22 cellular contexts compared by ENCODE assay signal in the genomic region with DNA sequence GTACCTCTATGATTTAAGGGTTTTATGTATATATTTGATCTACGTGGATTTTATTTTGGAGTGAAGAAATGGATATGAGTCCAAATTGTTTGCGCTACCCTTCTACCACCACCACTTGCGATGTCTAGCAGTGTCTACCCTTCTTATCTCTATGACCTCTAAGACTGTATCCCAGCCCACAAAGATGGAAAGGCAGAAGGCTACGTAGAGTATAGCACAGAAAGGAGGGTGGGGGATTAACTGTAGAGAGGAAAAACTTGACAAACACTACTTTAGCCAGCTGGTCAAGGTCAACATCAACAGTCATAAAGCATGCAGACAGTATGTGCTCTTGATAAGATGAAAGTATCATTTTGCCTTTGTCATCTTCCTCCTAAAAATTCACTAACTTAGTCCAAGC.
"Had no signal": no experiment of that assay in that cellular context is flagged by ENCODE, and none has a peak within 500 bp of the region (broad histone marks: within the 10 kb centered on the region; RNA-seq: fewer than 3 reads in every experiment).

No MANE protein-coding gene starts in this region.

- DNase-seq: activated CD4-positive, alpha-beta memory T cell treated with anti-CD3 and anti-CD28 coated beads, Interleukin-2, amount 10 ng/mL, durations not matched to agents 7 days and 5 days; activated CD4-positive, alpha-beta T cell treated with anti-CD3 and anti-CD28 coated beads, Interleukin-2, amount 10 ng/mL, durations not matched to agents 24 days and 14 days; activated CD8-positive, alpha-beta memory T cell treated with anti-CD3 and anti-CD28 coated beads, Interleukin-2, amount 50 U/mL, for 48 hours; activated T-cell treated with anti-CD3 and anti-CD28 coated beads, Interleukin-2, amount 50 U/mL, for 24 hours; anterior cingulate cortex; effector CD8-positive, alpha-beta T cell; gastrocnemius medialis; glutamatergic neuron; islet precursor cell; midbrain; naive thymus-derived CD4-positive, alpha-beta T cell; ovary; right lobe of liver; stimulated activated CD4-positive, alpha-beta T cell treated with anti-CD3 and anti-CD28 coated beads, Interleukin-2, amount 100 ng/mL, for 48 hours; stimulated activated naive CD8-positive, alpha-beta T cell treated with anti-CD3 and anti-CD28 coated beads, Interleukin-15, Interleukin-2, amounts not matched to agents 100 U/mL and 50 U/mL, for 24 hours; T-helper 1 cell; T-helper 9 cell; testis; trophoblast cell; uterus had no signal

- FAIRE-seq: colon, endometrium had no signal
